9 cellular contexts compared by ENCODE assay signal in genomic region chr16:67055712-67056487, GRCh38. TPM values are rescaled to one million over a fixed set of nuclear protein-coding genes. Genes with fewer than 3 reads are reported as not detected.
DNase-seq lines count a peak whose midpoint lies in the region; ATAC-seq, FAIRE-seq and TF ChIP-seq lines count a peak whose summit lies in the region.
"Had no signal": no experiment of that assay in that cellular context is flagged by ENCODE, and none has a peak within 500 bp of the region (broad histone marks: within the 10 kb centered on the region; RNA-seq: fewer than 3 reads in every experiment).

No MANE protein-coding gene starts in this region.

- H3K4me3 Mint-ChIP-seq in osteocyte (ENCODE audit: unreplicated experiment) (no peak overlapping the region), endodermal cell (no peak overlapping the region)
- H3K4me3 Mint-ChIP-seq: IgD-negative memory B cell had no signal

- H3K4me1 Mint-ChIP-seq in osteocyte (ENCODE audit: unreplicated experiment), result peaks cover 33% of the 10 kb centered on the region
- no peaks in the 10 kb centered on the region for H3K4me1 Mint-ChIP-seq in endodermal cell

- no peak overlapping the region for H2AFZ ChIP-seq in GM12878 (ENCODE audit: control insufficient read depth, low read depth, low read length)

- H3K4me3 ChIP-seq in GM12878 (no peak overlapping the region), endodermal cell (ENCODE audit: low read length) (no peak overlapping the region)

- H3K27me3 ChIP-seq in GM12878 (replicated peaks in 1 of 2; ENCODE audit: control insufficient read depth in 2 of 2, insufficient read depth in 2 of 2, low read length in 1 of 2) (no peaks in the 10 kb centered on the region), endodermal cell (ENCODE audit: control insufficient read depth, insufficient read depth, low read length, poor library complexity, severe bottlenecking) (no peaks in the 10 kb centered on the region)

- H4K20me1 ChIP-seq in GM12878 (ENCODE audit: control insufficient read depth, insufficient read depth), result no peaks in the 10 kb centered on the region

- 0 out of 4 replicates have a peak, but pooled peaks of 1 of the 2 experiments have one; percentile 8 for TF ChIP-seq EP300 in GM12878 (IDR thresholded peaks at IDR 0.05; ENCODE audit: borderline replicate concordance in 1 of 2, control insufficient read depth in 1 of 2, low read depth in 2 of 2, low read length in 2 of 2)

- H3K9me3 Mint-ChIP-seq in osteocyte (ENCODE audit: unreplicated experiment), result no peaks in the 10 kb centered on the region
- peaks cover 2% of the 10 kb centered on the region for H3K9me3 Mint-ChIP-seq in endodermal cell
- H3K9me3 Mint-ChIP-seq: IgD-negative memory B cell had no signal

- TF ChIP-seq CTCF in GM12878 (IDR thresholded peaks at IDR 0.05 in 2 of 3, conservative IDR thresholded peaks at IDR 0.05 in 1 of 3; ENCODE audit: control insufficient read depth in 2 of 3, extremely low read depth in 1 of 3, insufficient read depth in 1 of 3, low read depth in 3 of 3, low read length in 3 of 3) (no peak), osteocyte (IDR thresholded peaks at IDR 0.05) (no peak), endodermal cell (conservative IDR thresholded peaks at IDR 0.05) (no peak)

- H3K9me3 ChIP-seq in GM12878 (replicated peaks; ENCODE audit: control insufficient read depth, insufficient read depth, low read length) (peaks cover 2% of the 10 kb centered on the region; the same call in 1 of the 3 replicates), endodermal cell (ENCODE audit: control insufficient read depth, low read length) (no peaks in the 10 kb centered on the region)

- peak; percentile 77 for ATAC-seq in GM12878

- RAD21 ChIA-PET in GM12878 (lab: Charles Lee; ENCODE audit: unreplicated experiment), result interaction anchor here (0.5 kb wide), 1 partner anchor 27 kb away, joined by 3 read pairs; no protein-coding TSS in a partner anchor

- H3K4me1 ChIP-seq in GM12878 (ENCODE audit: control insufficient read depth, insufficient read depth, low read length) (peaks cover 4% of the 10 kb centered on the region), endodermal cell (ENCODE audit: control insufficient read depth, insufficient read depth, low read length) (no peaks in the 10 kb centered on the region)

- DNase-seq in GM12892 (ENCODE audit: insufficient read length), result no peak
- DNase-seq in HT1080 (ENCODE audit: low read depth), result peak; percentile 98
- DNase-seq in GM12878 (ENCODE audit: low read depth, low spot score), result no peak
- DNase-seq in osteocyte (ENCODE audit: extremely low spot score, unreplicated experiment), result no peak
- no peak for DNase-seq in endodermal cell
- no peak for DNase-seq in NCI-H1092 treated with DMSO at 0.1 percent for 48 hours (lab: John Stamatoyannopoulos, UW)
- no peak for DNase-seq in NOMO-1 (lab: John Stamatoyannopoulos, UW; ENCODE audit: unreplicated experiment in 2 of 2)
- DNase-seq in NCI-H2227 treated with DMSO at 0.1 percent for 48 hours (lab: John Stamatoyannopoulos, UW), result no peak

- H3K27ac Mint-ChIP-seq in osteocyte (ENCODE audit: unreplicated experiment) (peak overlapping the region; percentile 87), endodermal cell (no peak overlapping the region)

- intact Hi-C loops in GM12878 (cut with micrococcal nuclease; ENCODE audit: unreplicated experiment), result no loop called here

- CTCF ChIA-PET in GM12878 (lab: Yijun Ruan, JAX), result interaction anchor here (0.7 to 1.5 kb wide), 2 partner anchors 11 to 99 kb away, joined by 4 to 5 read pairs; no protein-coding TSS in a partner anchor

- no peak for TF ChIP-seq RAD21 in GM12878 (IDR thresholded peaks at IDR 0.05; ENCODE audit: insufficient read depth, low read depth, low read length)

- FAIRE-seq in GM12892 (lab: Jason Lieb, UNC) (peak; percentile 78), GM12878 (lab: Jason Lieb, UNC) (no peak)

- no peaks in the 10 kb centered on the region for H3K27me3 Mint-ChIP-seq in osteocyte (ENCODE audit: unreplicated experiment)
- no peaks in the 10 kb centered on the region for H3K27me3 Mint-ChIP-seq in endodermal cell (ENCODE audit: insufficient read depth)
- H3K27me3 Mint-ChIP-seq: IgD-negative memory B cell had no signal

- SMC1A ChIA-PET in GM12878 (lab: Charles Lee; ENCODE audit: uncharacterized antibody, unreplicated experiment), result interaction anchor here (1.1 to 1.6 kb wide), 3 partner anchors 12 to 25 kb away, joined by 3 to 7 read pairs (median 6); no protein-coding TSS in a partner anchor

- WGBS in GM12878 (ENCODE audit: insufficient coverage, insufficient replicate concordance, low lambda C conversion rate, missing lambda C conversion rate), result 43% methylated on average over 4 of the region's 4 CpGs
- 95 to 100% methylated on average over 2 to 3 of the region's 4 CpGs for WGBS in endodermal cell (ENCODE audit: insufficient coverage in 1 of 2, insufficient read length in 1 of 2), 2 experiments

- H3K27ac ChIP-seq in GM12878 (ENCODE audit: control insufficient read depth, insufficient read depth), result peak overlapping the region; percentile 48; the same call in 1 of the 2 replicates
- no peak overlapping the region for H3K27ac ChIP-seq in endodermal cell (ENCODE audit: low read depth, low read length)

- H3K4me2 ChIP-seq in GM12878 (ENCODE audit: control insufficient read depth, insufficient read depth), result no peak overlapping the region

- POLR2A ChIA-PET in GM12878 (lab: Charles Lee), result interaction anchor here (1.0 kb wide), 1 partner anchor 26 kb away, joined by 3 read pairs; no protein-coding TSS in a partner anchor

- peaks cover 47% of the 10 kb centered on the region for H3K79me2 ChIP-seq in GM12878 (ENCODE audit: control insufficient read depth, insufficient read depth, low read length)

- BruUV-seq in GM12878 (replicated peaks; lab: Mats Ljungman, UMichigan), result no TSS peak

- in situ Hi-C loops in GM12878 (cut with MboI), result no loop called here

- H3K36me3 ChIP-seq in GM12878 (ENCODE audit: control insufficient read depth in 2 of 2, insufficient read depth in 2 of 2, low read length in 1 of 2) (peaks cover 0 to 10% of the 10 kb centered on the region in 2 experiments; a peak in 2 of 4 replicates), endodermal cell (ENCODE audit: control insufficient read depth, insufficient read depth, low read length) (peaks cover 73% of the 10 kb centered on the region)

- H3K9ac ChIP-seq in GM12878 (ENCODE audit: control insufficient read depth, insufficient read depth, low read length) (no peak overlapping the region), endodermal cell (ENCODE audit: extremely low read depth, low read length, poor library complexity, severe bottlenecking) (no peak overlapping the region)

- TF ChIP-seq POLR2A in GM12892 (IDR thresholded peaks at IDR 0.05; ENCODE audit: low read depth, low read length), result no peak
- no peak for TF ChIP-seq POLR2A in GM12878 (IDR thresholded peaks at IDR 0.05; ENCODE audit: low read depth, low read length)

- H3K36me3 Mint-ChIP-seq in osteocyte (ENCODE audit: unreplicated experiment) (peaks cover 8% of the 10 kb centered on the region), endodermal cell (ENCODE audit: low read depth) (peaks cover 49% of the 10 kb centered on the region)

RNA-seq across cellular contexts. Expression of gene CBFB, which starts 27.0 kb away (rescaled TPM):
- 41.0 TPM for polyA plus RNA-seq in GM12892 (2012; ENCODE audit: missing spikeins)
- 62.7 and 93.7 TPM in 2 replicates for total RNA-seq in HT1080 (2014; rRNA removed; shearing (Covaris generic))
- 85.5 and 98.7 TPM in 2 replicates for polyA plus RNA-seq in HT1080 (2015; cell fraction: cytosol; rRNA removed)
- 37.6 and 48.0 TPM in 2 replicates for polyA plus RNA-seq in HT1080 (2015; cell fraction: nucleus; rRNA removed)
- total RNA-seq in GM12878 (2013; cell fraction: nucleolus; rRNA removed), result 58.4 and 64.5 TPM in 2 replicates
- total RNA-seq in GM12878 (2014; rRNA removed), result 65.0 and 70.8 TPM in 2 replicates
- 61.8 and 76.7 TPM in 2 replicates for total RNA-seq in GM12878 (2014; rRNA removed; fragmentation: Illumina TruSeq; extraction: Trizol)
- total RNA-seq in GM12878 (2021), result 83.4 and 83.8 TPM in 2 replicates
- 14.7 TPM for polyA plus RNA-seq in GM12878 (2011; ENCODE audit: low read depth)
- 81.6 and 92.3 TPM in 2 replicates for polyA plus RNA-seq in GM12878 (2011; rRNA removed)
- polyA plus RNA-seq in GM12878 (2011; cell fraction: cytosol; rRNA removed), result 26.2 and 32.0 TPM in 2 replicates
- polyA plus RNA-seq in GM12878 (2011; cell fraction: nucleus; rRNA removed), result 21.6 and 37.6 TPM in 2 replicates
- 30.0 and 34.5 TPM in 2 replicates for polyA plus RNA-seq in GM12878 (2012)
- 56.1 and 66.4 TPM in 2 replicates for polyA plus RNA-seq in GM12878 (2014; fragmentation: Illumina TruSeq; extraction: Trizol)
- 10 to 100 TPM; 25.3 to 43.6 TPM for polyA plus RNA-seq in GM12878 (2014; fragmentation: Nextera tagmentation; extraction: Ambion mirVana)
- polyA plus RNA-seq in GM12878 (2014; rRNA removed), result 43.0 and 52.1 TPM in 2 replicates
- 10 to 100 TPM; 31.6 to 75.1 TPM for polyA plus RNA-seq in GM12878 (2016; fragmentation: Nextera tagmentation; extraction: Ambion mirVana)
- polyA minus RNA-seq in GM12878 (2011; rRNA and poly(A)+ RNA removed), result 35.3 and 68.1 TPM in 2 replicates
- polyA minus RNA-seq in GM12878 (2011; cell fraction: cytosol; rRNA and poly(A)+ RNA removed), result 34.1 and 47.1 TPM in 2 replicates
- polyA minus RNA-seq in GM12878 (2011; cell fraction: nucleus; rRNA and poly(A)+ RNA removed), result 13.9 and 25.5 TPM in 2 replicates
- 75.2 and 88.3 TPM in 2 replicates for total RNA-seq in osteocyte
- 10 to 100 TPM; 93.9 to 95.2 TPM for total RNA-seq in endodermal cell
- polyA plus RNA-seq in endodermal cell (2013, experiment 1 of 2), result 59.8 TPM
- polyA plus RNA-seq in endodermal cell (2013, experiment 2 of 2), result 69.1 TPM

RNA-seq across cellular contexts. Expression of gene PHAF1, which starts 53.8 kb away (rescaled TPM):
- polyA plus RNA-seq in GM12892 (2012; ENCODE audit: missing spikeins), result 10.2 TPM
- 12.1 and 23.8 TPM in 2 replicates for total RNA-seq in HT1080 (2014; rRNA removed; shearing (Covaris generic))
- polyA plus RNA-seq in HT1080 (2015; cell fraction: cytosol; rRNA removed), result 16.1 and 16.8 TPM in 2 replicates
- polyA plus RNA-seq in HT1080 (2015; cell fraction: nucleus; rRNA removed), result 20.7 and 24.4 TPM in 2 replicates
- total RNA-seq in GM12878 (2013; cell fraction: nucleolus; rRNA removed), result 63.5 and 64.7 TPM in 2 replicates
- total RNA-seq in GM12878 (2014; rRNA removed) (16.8 and 17.5 TPM in 2 replicates), GM12878 (2014; rRNA removed; fragmentation: Illumina TruSeq; extraction: Trizol) (10.2 and 10.5 TPM in 2 replicates), GM12878 (2021) (9.8 and 11.0 TPM in 2 replicates), osteocyte (19.5 and 19.8 TPM in 2 replicates), endodermal cell (10 to 100 TPM; 18.8 to 19.6 TPM)
- polyA plus RNA-seq in GM12878 (2011; ENCODE audit: low read depth), result 5.7 TPM
- polyA plus RNA-seq in GM12878 (2011; rRNA removed) (14.0 and 20.9 TPM in 2 replicates), GM12878 (2014; fragmentation: Illumina TruSeq; extraction: Trizol) (10.6 and 14.1 TPM in 2 replicates), GM12878 (2014; fragmentation: Nextera tagmentation; extraction: Ambion mirVana) (1 to 10 TPM; 4.5 to 6.1 TPM), GM12878 (2014; rRNA removed) (13.0 and 17.3 TPM in 2 replicates), GM12878 (2016; fragmentation: Nextera tagmentation; extraction: Ambion mirVana) (10 to 100 TPM; 15.8 to 16.9 TPM)
- polyA plus RNA-seq in GM12878 (2011; cell fraction: cytosol; rRNA removed), result 16.7 and 20.1 TPM in 2 replicates
- polyA plus RNA-seq in GM12878 (2011; cell fraction: nucleus; rRNA removed), result 31.2 and 38.9 TPM in 2 replicates
- 7.8 and 8.9 TPM in 2 replicates for polyA plus RNA-seq in GM12878 (2012)
- polyA minus RNA-seq in GM12878 (2011; rRNA and poly(A)+ RNA removed), result 19.5 and 36.8 TPM in 2 replicates
- polyA minus RNA-seq in GM12878 (2011; cell fraction: cytosol; rRNA and poly(A)+ RNA removed), result 6.1 and 8.6 TPM in 2 replicates
- 19.0 and 24.4 TPM in 2 replicates for polyA minus RNA-seq in GM12878 (2011; cell fraction: nucleus; rRNA and poly(A)+ RNA removed)
- 19.6 TPM for polyA plus RNA-seq in endodermal cell (2013, experiment 1 of 2)
- polyA plus RNA-seq in endodermal cell (2013, experiment 2 of 2), result 18.3 TPM
